ENCODE assay signal across 21 cellular contexts in genomic region chr1:2580691-2581090, GRCh38. TPM values are rescaled to one million over a fixed set of nuclear protein-coding genes. Genes with fewer than 3 reads are reported as not detected.
DNase-seq lines count a peak whose midpoint lies in the region; ATAC-seq, FAIRE-seq and TF ChIP-seq lines count a peak whose summit lies in the region.
"Had no signal": no experiment of that assay in that cellular context is flagged by ENCODE, and none has a peak within 500 bp of the region (broad histone marks: within the 10 kb centered on the region; RNA-seq: fewer than 3 reads in every experiment).

No MANE protein-coding gene starts in this region.

- no peak overlapping the region for H3K4me3 ChIP-seq in heart left ventricle
- H3K4me3 ChIP-seq in kidney (ENCODE audit: low read length in 2 of 2), result no peak overlapping the region
- H3K4me3 ChIP-seq: transverse colon had no signal

- no peak for TF ChIP-seq CTCF in heart left ventricle (IDR thresholded peaks at IDR 0.05)
- no peak for TF ChIP-seq CTCF in kidney (IDR thresholded peaks at IDR 0.05; ENCODE audit: borderline replicate concordance, extremely low read depth, insufficient read depth)

- DNase-seq in left cardiac atrium, result peak; percentile 12
- no peak for DNase-seq in heart left ventricle
- peak; percentile 72 for DNase-seq in kidney
- DNase-seq in stimulated activated effector memory CD8-positive, alpha-beta T cell treated with anti-CD3 and anti-CD28 coated beads, Interleukin-12 subunit alpha, Interleukin-12 subunit beta, amount 100 ng/mL, for 72 hours (ENCODE audit: low spot score in 2 of 2), result no peak
- no peak for DNase-seq in T-helper 9 cell
- no peak for DNase-seq in hippocampal formation (lab: John Stamatoyannopoulos, UW)
- no peak for DNase-seq in NCI-H510A treated with DMSO at 0.1 percent for 48 hours (lab: John Stamatoyannopoulos, UW)
- DNase-seq: activated T-cell treated with anti-CD3 and anti-CD28 coated beads, Interleukin-2, amount 50 U/mL, for 72 hours; amniotic stem cell; NCI-H1105; NCI-H510A; nucleus accumbens; retina; transverse colon had no signal

- H3K4me3 Mint-ChIP-seq in IgD-negative memory B cell, result peak overlapping the region in 3 of 4 donors; percentile 61 to 79 (median 65)
- peak overlapping the region; percentile 41 for H3K4me3 Mint-ChIP-seq in stimulated activated effector memory CD8-positive, alpha-beta T cell treated with anti-CD3 and anti-CD28 coated beads, Interleukin-12 subunit alpha, Interleukin-12 subunit beta, amount 100 ng/mL, for 72 hours
- H3K4me3 Mint-ChIP-seq: mesothelial cell of epicardium had no signal

- no peak overlapping the region for H3K9ac ChIP-seq in kidney (ENCODE audit: low read length in 2 of 2)

- H3K9me3 ChIP-seq in heart left ventricle (no peaks in the 10 kb centered on the region), kidney (ENCODE audit: control insufficient read depth in 1 of 2, low read length in 2 of 2) (no peaks in the 10 kb centered on the region)
- H3K9me3 ChIP-seq: transverse colon had no signal

- no peak for TF ChIP-seq POLR2A in heart left ventricle (IDR thresholded peaks at IDR 0.05)

- H3K27ac ChIP-seq in heart left ventricle, result no peak overlapping the region
- no peak overlapping the region for H3K27ac ChIP-seq in kidney (ENCODE audit: low read depth in 2 of 2, low read length in 2 of 2)
- H3K27ac ChIP-seq: transverse colon had no signal

- H3K36me3 ChIP-seq in heart left ventricle (no peaks in the 10 kb centered on the region), kidney (ENCODE audit: control insufficient read depth in 1 of 2, insufficient read depth in 2 of 2, low read length in 2 of 2) (no peaks in the 10 kb centered on the region)
- H3K36me3 ChIP-seq: transverse colon had no signal

- peaks cover 11% of the 10 kb centered on the region for H3K36me3 Mint-ChIP-seq in IgD-negative memory B cell
- peaks cover 11% of the 10 kb centered on the region for H3K36me3 Mint-ChIP-seq in stimulated activated effector memory CD8-positive, alpha-beta T cell treated with anti-CD3 and anti-CD28 coated beads, Interleukin-12 subunit alpha, Interleukin-12 subunit beta, amount 100 ng/mL, for 72 hours
- H3K36me3 Mint-ChIP-seq: mesothelial cell of epicardium had no signal

- 90 to 91% (median 91%) methylated on average over 4 to 10 of the region's 10 CpGs for WGBS in heart left ventricle, 4 donors

- intact Hi-C loops in left cardiac atrium (cut with DNase I), result no loop called here
- intact Hi-C loops in heart left ventricle (cut with DNase I), result loop anchor here in 5 of 10 donors (5.0 to 10.0 kb wide), 4 partner anchors 54 to 166 kb away; partner anchors contain the start of genes MMEL1 (in 1 of the 5) and PEX10 (in 1 of the 5)
- intact Hi-C loops in kidney (cut with DNase I), result no loop called here

- FAIRE-seq in kidney (lab: Jason Lieb, UNC), result no peak
- FAIRE-seq: frontal cortex, H1 had no signal

- no peaks in the 10 kb centered on the region for H3K27me3 Mint-ChIP-seq in IgD-negative memory B cell

- H3K4me1 ChIP-seq in heart left ventricle (peaks cover 3 to 65% (median 31%) of the 10 kb centered on the region in 12 donors), kidney (ENCODE audit: control insufficient read depth in 1 of 2, insufficient read depth in 1 of 2, low read depth in 1 of 2, low read length in 2 of 2) (peaks cover 15 to 29% of the 10 kb centered on the region in 2 donors)

- no peak for ATAC-seq in left cardiac atrium
- ATAC-seq in heart left ventricle, result no peak
- no peak for ATAC-seq in stimulated activated effector memory CD8-positive, alpha-beta T cell treated with anti-CD3 and anti-CD28 coated beads, Interleukin-12 subunit alpha, Interleukin-12 subunit beta, amount 100 ng/mL, for 72 hours
- ATAC-seq: activated T-cell treated with anti-CD3 and anti-CD28 coated beads, Interleukin-2, amount 50 U/mL, for 72 hours had no signal

- peaks cover 0 to 3% (median 0%) of the 10 kb centered on the region in 3 donors for H3K9me3 Mint-ChIP-seq in IgD-negative memory B cell
- H3K9me3 Mint-ChIP-seq in stimulated activated effector memory CD8-positive, alpha-beta T cell treated with anti-CD3 and anti-CD28 coated beads, Interleukin-12 subunit alpha, Interleukin-12 subunit beta, amount 100 ng/mL, for 72 hours, result peaks cover 3% of the 10 kb centered on the region
- H3K9me3 Mint-ChIP-seq: mesothelial cell of epicardium had no signal

- H3K27ac Mint-ChIP-seq in IgD-negative memory B cell, result peak overlapping the region; percentile 82 to 100 (median 93)
- peak overlapping the region; percentile 77 for H3K27ac Mint-ChIP-seq in stimulated activated effector memory CD8-positive, alpha-beta T cell treated with anti-CD3 and anti-CD28 coated beads, Interleukin-12 subunit alpha, Interleukin-12 subunit beta, amount 100 ng/mL, for 72 hours
- H3K27ac Mint-ChIP-seq: mesothelial cell of epicardium had no signal

- H3K4me1 Mint-ChIP-seq in IgD-negative memory B cell, result peaks cover 48 to 54% (median 51%) of the 10 kb centered on the region in 3 donors
- peaks cover 83% of the 10 kb centered on the region for H3K4me1 Mint-ChIP-seq in stimulated activated effector memory CD8-positive, alpha-beta T cell treated with anti-CD3 and anti-CD28 coated beads, Interleukin-12 subunit alpha, Interleukin-12 subunit beta, amount 100 ng/mL, for 72 hours

- peaks cover 0 to 7% (median 0%) of the 10 kb centered on the region in 9 donors for H3K27me3 ChIP-seq in heart left ventricle
- H3K27me3 ChIP-seq: transverse colon had no signal

RNA-seq across cellular contexts. Expression of gene PRXL2B, which starts 5.9 kb away (rescaled TPM):
- 10 to 100 TPM; 10.8 to 14.1 TPM for total RNA-seq in left cardiac atrium
- 10 to 100 TPM in 2 of 9 donors, 1 to 10 TPM in 7; 5.1 to 13.9 (median 7.2) TPM for total RNA-seq in heart left ventricle
- 1 to 10 TPM; 8.6 to 9.2 TPM for polyA plus RNA-seq in heart left ventricle
- polyA plus RNA-seq in IgD-negative memory B cell, result 20.3 TPM
- total RNA-seq in kidney, result 39.5 TPM
- 25.6 TPM for polyA plus RNA-seq in kidney (ENCODE audit: insufficient read depth, low read depth, low replicate concordance)

RNA-seq across cellular contexts. Expression of gene TNFRSF14, which starts 24.5 kb away (rescaled TPM):
- 10 to 100 TPM; 21.6 to 22.6 TPM for total RNA-seq in left cardiac atrium
- 10 to 100 TPM in 8 of 9 donors, 1 to 10 TPM in 1; 7.8 to 70.8 (median 14.3) TPM for total RNA-seq in heart left ventricle
- polyA plus RNA-seq in heart left ventricle, result 10 to 100 TPM; 13.6 to 22.5 TPM
- polyA plus RNA-seq in IgD-negative memory B cell, result 63.3 TPM
- total RNA-seq in kidney, result 95.0 TPM
- polyA plus RNA-seq in kidney (ENCODE audit: insufficient read depth, low read depth, low replicate concordance), result 99.1 TPM

RNA-seq across cellular contexts. Expression of gene HES5, which starts 50.6 kb away (rescaled TPM):
- total RNA-seq in left cardiac atrium (under 1 TPM; 0.91 to 0.99 TPM), heart left ventricle (1 to 10 TPM in 7 of 9 donors, under 1 TPM in 2; 0.45 to 2.0 (median 1.3) TPM), kidney (0.44 TPM)
- polyA plus RNA-seq in heart left ventricle (under 1 TPM; 0.42 to 0.83 TPM), IgD-negative memory B cell (not detected), kidney (ENCODE audit: insufficient read depth, low read depth, low replicate concordance) (not detected)
- total RNA-seq: epithelial cell of proximal tubule, HT1080, LHCN-M2, mesothelial cell of epicardium had no signal
- polyA plus RNA-seq: H1 had no signal

RNA-seq across cellular contexts. Expression of gene MMEL1, which starts 52.1 kb away (rescaled TPM):
- total RNA-seq in left cardiac atrium, result under 1 TPM; 0.47 to 0.68 TPM
- total RNA-seq in heart left ventricle, result 1 to 10 TPM in 2 of 9 donors, under 1 TPM in 2, not detected in 5; 0.47 to 2.6 (median 1.6) TPM
- polyA plus RNA-seq in heart left ventricle, result 1 to 10 TPM in 1 of 2 donors, under 1 TPM in 1; 0.30 to 1.1 TPM
- 5.8 TPM for polyA plus RNA-seq in IgD-negative memory B cell
- 4.0 TPM for total RNA-seq in kidney
- polyA plus RNA-seq in kidney (ENCODE audit: insufficient read depth, low read depth, low replicate concordance), result 8.5 TPM
- total RNA-seq: epithelial cell of proximal tubule, HT1080, LHCN-M2 had no signal

RNA-seq across cellular contexts. Expression of gene PANK4, which starts 54.3 kb away (rescaled TPM):
- total RNA-seq in left cardiac atrium (10 to 100 TPM; 37.5 to 40.6 TPM), heart left ventricle (10 to 100 TPM; 27.2 to 43.0 (median 36.6) TPM), kidney (33.7 TPM)
- polyA plus RNA-seq in heart left ventricle (10 to 100 TPM; 31.4 to 33.1 TPM), IgD-negative memory B cell (19.4 TPM), kidney (ENCODE audit: insufficient read depth, low read depth, low replicate concordance) (13.3 TPM)

Comparison
In these comparisons a context has a peak if more than half of its experiments do, and no peak if none do; other contexts are left out.
1. DNase-seq: peak in left cardiac atrium (single experiment) and kidney (single experiment); none in heart left ventricle (0 of 5), stimulated activated effector memory CD8-positive, alpha-beta T cell treated with anti-CD3 and anti-CD28 coated beads, Interleukin-12 subunit alpha, Interleukin-12 subunit beta, amount 100 ng/mL, for 72 hours (0 of 2), T-helper 9 cell (single experiment), hippocampal formation (0 of 2) and NCI-H510A treated with DMSO at 0.1 percent for 48 hours (single experiment).